9 cellular contexts compared by ENCODE assay signal in the genomic region with DNA sequence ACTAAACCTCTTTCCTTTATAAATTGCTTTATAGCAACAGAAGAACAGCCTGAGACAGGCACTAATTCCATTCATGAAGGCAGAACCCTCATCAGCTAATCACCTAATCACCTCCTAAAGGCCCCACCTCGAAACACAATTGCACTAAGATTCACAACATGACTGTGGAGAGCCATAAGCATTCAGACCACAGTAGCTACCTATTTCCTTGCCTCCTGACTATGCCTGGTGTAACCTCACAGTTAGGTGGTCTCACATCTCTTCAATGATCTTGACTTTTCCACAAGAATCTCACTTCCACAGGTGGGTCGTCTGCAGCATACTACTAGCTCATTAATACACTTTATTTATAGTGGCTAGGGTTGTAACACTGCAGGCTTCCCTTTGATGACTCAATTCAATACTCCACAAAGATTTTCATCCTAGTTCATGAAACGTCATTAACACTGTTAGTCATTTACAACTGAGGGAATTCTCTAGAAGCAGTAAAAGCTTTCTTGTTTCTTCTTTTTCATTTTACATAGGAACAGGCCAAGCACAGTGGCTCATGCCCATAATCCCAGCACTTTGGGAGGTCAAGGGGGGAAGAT. TPM values are rescaled to one million over a fixed set of nuclear protein-coding genes. Genes with fewer than 3 reads are reported as not detected.
DNase-seq lines count a peak whose midpoint lies in the region; ATAC-seq and TF ChIP-seq lines count a peak whose summit lies in the region.
"Had no signal": no experiment of that assay in that cellular context is flagged by ENCODE, and none has a peak within 500 bp of the region (broad histone marks: within the 10 kb centered on the region; RNA-seq: fewer than 3 reads in every experiment).

No MANE protein-coding gene starts in this region.

- no peak for TF ChIP-seq CTCF in fibroblast of lung (conservative IDR thresholded peaks at IDR 0.05 in 1 of 2, IDR thresholded peaks at IDR 0.05 in 1 of 2; ENCODE audit: low read depth in 1 of 2, low read length in 2 of 2)

- ATAC-seq in GM18498 (IDR thresholded peaks at IDR 0.05; ENCODE audit: unreplicated experiment), result peak; percentile 61
- ATAC-seq in GM21526 (IDR thresholded peaks at IDR 0.05; ENCODE audit: low FRiP score, unreplicated experiment), result peak; percentile 53
- peak; percentile 68 for ATAC-seq in HG03571 (IDR thresholded peaks at IDR 0.05; ENCODE audit: unreplicated experiment)
- ATAC-seq in GM21528 (IDR thresholded peaks at IDR 0.05; ENCODE audit: low FRiP score, unreplicated experiment), result no peak

- no peak overlapping the region for H3K9ac ChIP-seq in fibroblast of lung (ENCODE audit: insufficient read depth, low read length)

- no peak overlapping the region for H2AFZ ChIP-seq in fibroblast of lung (ENCODE audit: low read length)

- H3K4me1 ChIP-seq in fibroblast of lung (ENCODE audit: control insufficient read depth, extremely low read depth, insufficient read depth, low read length), result peaks cover 28% of the 10 kb centered on the region

- H3K79me2 ChIP-seq in fibroblast of lung (ENCODE audit: control insufficient read depth, insufficient read depth, low read length), result peaks cover 72% of the 10 kb centered on the region

- no peak overlapping the region for H3K4me3 ChIP-seq in fibroblast of lung (replicated peaks in 1 of 4; ENCODE audit: control extremely low read depth in 1 of 4, insufficient read depth in 1 of 4, low read depth in 3 of 4, low read length in 4 of 4)
- H3K4me3 ChIP-seq: K562 had no signal

- H3K4me2 ChIP-seq in fibroblast of lung (ENCODE audit: extremely low read depth, insufficient read depth, low read length), result no peak overlapping the region

- no peaks in the 10 kb centered on the region for H3K27me3 ChIP-seq in fibroblast of lung (ENCODE audit: control insufficient read depth, insufficient read depth, low read length)

- H3K36me3 ChIP-seq in fibroblast of lung (ENCODE audit: control insufficient read depth, insufficient read depth, low read length), result no peaks in the 10 kb centered on the region

- no peaks in the 10 kb centered on the region for H3K9me3 ChIP-seq in fibroblast of lung (ENCODE audit: control insufficient read depth, insufficient read depth, low read depth, low read length)

- DNase-seq in fibroblast of lung (ENCODE audit: low read depth in 2 of 2), result peak in 1 of 2 donors; percentile 66
- DNase-seq in NCI-H1092 treated with DMSO at 0.1 percent for 48 hours (lab: John Stamatoyannopoulos, UW), result no peak
- DNase-seq in pons (ENCODE audit: low spot score), result no peak
- no peak for DNase-seq in mucosa of gallbladder (ENCODE audit: low spot score)

- no peaks in the 10 kb centered on the region for H4K20me1 ChIP-seq in fibroblast of lung (ENCODE audit: control insufficient read depth, extremely low read depth, insufficient read depth, low read length)

- peak overlapping the region; percentile 64 for H3K27ac ChIP-seq in fibroblast of lung (ENCODE audit: insufficient read depth, low read length)

RNA-seq across cellular contexts. Expression of a gene that starts 27.1 kb away (rescaled TPM):
- total RNA-seq in fibroblast of lung (32.9 and 53.2 TPM in 2 replicates), mucosa of gallbladder (113 TPM)
- 73.1 and 74.6 TPM in 2 replicates for polyA plus RNA-seq in fibroblast of lung
- polyA plus RNA-seq in fibroblast of lung (2012), result 53.7 and 65.7 TPM in 2 replicates
- 26.6 and 41.4 TPM in 2 replicates for polyA minus RNA-seq in fibroblast of lung (ENCODE audit: low replicate concordance)
